1 cellular context compared by ENCODE assay signal in genomic region chr19:38425222-38425809, GRCh38.
TF ChIP-seq lines count a peak whose summit lies in the region.

No MANE protein-coding gene starts in this region.

TF ChIP-seq in HepG2, 621 proteins besides CTCF, POLR2A, EP300 and RAD21:
- no peak for TF ChIP-seq NONO (IDR thresholded peaks at IDR 0.05)
- no peak for TF ChIP-seq NONO (CRISPR knock-in tag; conservative IDR thresholded peaks at IDR 0.05)
- peak; percentile 68 for TF ChIP-seq ZNF768 (CRISPR knock-in tag; IDR thresholded peaks at IDR 0.05)
TF ChIP-seq in HepG2: peak in this region for 1.
